23 cellular contexts compared by ENCODE assay signal in the genomic region with DNA sequence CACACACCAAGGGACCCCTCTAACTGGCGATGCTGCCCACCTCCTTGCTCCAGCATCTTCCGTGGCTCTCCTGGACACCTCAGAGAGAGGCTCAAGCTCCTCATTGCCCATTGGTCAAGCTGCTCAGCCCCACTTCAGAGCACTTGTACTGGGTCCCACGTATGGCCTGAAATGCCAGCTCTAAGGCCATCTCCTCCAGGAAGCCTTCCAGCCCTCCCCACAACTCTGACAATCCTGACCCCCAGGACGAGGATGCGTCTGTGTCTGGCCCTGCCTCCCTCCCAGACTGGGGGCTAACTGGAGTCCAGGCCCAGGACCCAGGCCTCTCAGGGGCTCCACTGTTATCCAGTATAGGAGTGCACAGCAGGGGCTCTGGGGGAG. TPM values are rescaled to one million over a fixed set of nuclear protein-coding genes. Genes with fewer than 3 reads are reported as not detected.
A peak's percentile ranks its signal among the peaks of the same experiment; 100 is the strongest.
DNase-seq lines count a peak whose midpoint lies in the region; ATAC-seq and TF ChIP-seq lines count a peak whose summit lies in the region.
"Had no signal": no experiment of that assay in that cellular context is flagged by ENCODE, and none has a peak within 500 bp of the region (broad histone marks: within the 10 kb centered on the region; RNA-seq: fewer than 3 reads in every experiment).

No MANE protein-coding gene starts in this region.

- CTCF ChIA-PET in RWPE1 (lab: Yijun Ruan, JAX): interaction anchor here (1.4 kb wide), 1 partner anchor 38 kb away, joined by 5 read pairs; no protein-coding TSS in a partner anchor

- 0 out of 2 replicates have a peak overlapping the region, but pooled peaks have one; percentile 2 for H2AFZ ChIP-seq in MM.1S (ENCODE audit: low read length)
- H2AFZ ChIP-seq: GM23338 had no signal

- TF ChIP-seq CTCF in MM.1S (IDR thresholded peaks at IDR 0.05; ENCODE audit: low read length) (no peak), RWPE1 (conservative IDR thresholded peaks at IDR 0.05; ENCODE audit: low read depth) (no peak), endothelial cell (IDR thresholded peaks at IDR 0.05; ENCODE audit: unreplicated experiment) (no peak), spleen (IDR thresholded peaks at IDR 0.05 in 8 of 11, conservative IDR thresholded peaks at IDR 0.05 in 3 of 11) (no peak), breast epithelium (IDR thresholded peaks at IDR 0.05) (no peak), left ventricle myocardium inferior (IDR thresholded peaks at IDR 0.05; ENCODE audit: borderline replicate concordance) (no peak)

- H3K36me3 Mint-ChIP-seq in endothelial cell (ENCODE audit: low read depth, unreplicated experiment): peaks cover 8% of the 10 kb centered on the region
- H3K36me3 Mint-ChIP-seq: CD4-positive, CD25-positive, alpha-beta regulatory T cell had no signal

- peak overlapping the region; percentile 58 for H3K9ac ChIP-seq in MM.1S (ENCODE audit: low read length)
- H3K9ac ChIP-seq: BLaER1 had no signal

- POLR2A ChIA-PET in RWPE1 (lab: Yijun Ruan, JAX; ENCODE audit: low non-redundant PET): no interaction called here

- intact Hi-C loops in spleen (cut with DNase I; ENCODE audit: low total_unique reads) (no loop called here), breast epithelium (cut with DNase I; ENCODE audit: low total_unique reads) (no loop called here), left ventricle myocardium inferior (cut with micrococcal nuclease) (no loop called here)

- H3K4me3 ChIP-seq in MM.1S (ENCODE audit: low read length) (no peak overlapping the region), spleen (no peak overlapping the region), breast epithelium (no peak overlapping the region), left ventricle myocardium inferior (no peak overlapping the region)
- H3K4me3 ChIP-seq: BLaER1, GM23338 had no signal

- no peaks in the 10 kb centered on the region for H3K9me3 Mint-ChIP-seq in endothelial cell (ENCODE audit: unreplicated experiment)
- H3K9me3 Mint-ChIP-seq: CD4-positive, CD25-positive, alpha-beta regulatory T cell; GM23338 had no signal

- WGBS in spleen, 5 donors: 82 to 96% (median 84%) methylated on average over 4 to 5 of the region's 5 CpGs

- peaks cover 5% of the 10 kb centered on the region for H3K27me3 Mint-ChIP-seq in endothelial cell (ENCODE audit: unreplicated experiment)

- H3K27ac ChIP-seq in MM.1S (ENCODE audit: low read length) (peak overlapping the region; percentile 96), RWPE1 (peak overlapping the region; percentile 1; the same call in 1 of the 2 replicates), spleen (peak overlapping the region in 6 of 8 donors; percentile 8 to 71 (median 59)), breast epithelium (no peak overlapping the region), left ventricle myocardium inferior (replicated peaks) (no peak overlapping the region)
- H3K27ac ChIP-seq: BLaER1 had no signal

- peaks cover 43% of the 10 kb centered on the region for H3F3A ChIP-seq in MM.1S (ENCODE audit: insufficient read depth, low read length)

- H3K4me1 ChIP-seq in MM.1S (ENCODE audit: low read length) (peaks cover 61% of the 10 kb centered on the region), spleen (peaks cover 3 to 63% (median 26%) of the 10 kb centered on the region in 6 donors), breast epithelium (no peaks in the 10 kb centered on the region), left ventricle myocardium inferior (no peaks in the 10 kb centered on the region)

- no peak overlapping the region for H3K4me3 Mint-ChIP-seq in endothelial cell (ENCODE audit: unreplicated experiment)
- H3K4me3 Mint-ChIP-seq: CD4-positive, CD25-positive, alpha-beta regulatory T cell; GM23338 had no signal

- no peak for ATAC-seq in GM19463 (IDR thresholded peaks at IDR 0.05; ENCODE audit: unreplicated experiment)
- ATAC-seq: GM23338 had no signal

- H3K4me1 Mint-ChIP-seq in endothelial cell (ENCODE audit: unreplicated experiment): peaks cover 5% of the 10 kb centered on the region
- H3K4me1 Mint-ChIP-seq: GM23338 had no signal

- no peaks in the 10 kb centered on the region for H4K20me1 ChIP-seq in MM.1S (ENCODE audit: insufficient read depth, low read length)
- H4K20me1 ChIP-seq: BLaER1 had no signal

- peak overlapping the region; percentile 15; the same call in 1 of the 2 replicates for H3K4me2 ChIP-seq in MM.1S (ENCODE audit: low read depth, low read length)
- H3K4me2 ChIP-seq: BLaER1, GM23338 had no signal

- no peak for TF ChIP-seq POLR2A in spleen (IDR thresholded peaks at IDR 0.05)
- TF ChIP-seq POLR2A in breast epithelium (IDR thresholded peaks at IDR 0.05): no peak

- no peaks in the 10 kb centered on the region for H3K36me3 ChIP-seq in MM.1S (replicated peaks; ENCODE audit: insufficient read depth, low read length)
- H3K36me3 ChIP-seq in spleen: no peaks in the 10 kb centered on the region
- H3K36me3 ChIP-seq in breast epithelium: no peaks in the 10 kb centered on the region
- H3K36me3 ChIP-seq in left ventricle myocardium inferior: no peaks in the 10 kb centered on the region
- H3K36me3 ChIP-seq: BLaER1 had no signal

- DNase-seq in MM.1S: no peak
- no peak for DNase-seq in RWPE1 (ENCODE audit: low spot score)
- no peak for DNase-seq in endothelial cell (ENCODE audit: low spot score)
- no peak for DNase-seq in spleen
- no peak for DNase-seq in breast epithelium (ENCODE audit: low spot score in 2 of 2)
- DNase-seq in GOT3 (lab: John Stamatoyannopoulos, UW): no peak
- DNase-seq in left ventricle myocardium inferior: no peak
- DNase-seq: CD4-positive, CD25-positive, alpha-beta regulatory T cell; DMS153; HCEC 1CT; IMR-90; Karpas-422; NCI-H1092 treated with DMSO at 0.1 percent for 48 hours; NCI-H1436; NCI-H187 treated with DMSO at 0.1 percent for 48 hours; NCI-H2171 treated with DMSO at 0.1 percent for 48 hours; NCI-H345; NCI-H510A treated with DMSO at 0.1 percent for 48 hours; NCI-H748 treated with DMSO at 0.1 percent for 48 hours; SHP77 treated with DMSO at 0.1 percent for 48 hours had no signal

- no peaks in the 10 kb centered on the region for H3K9me2 ChIP-seq in MM.1S (replicated peaks; ENCODE audit: insufficient read depth, low read length)

- H3K9me3 ChIP-seq in MM.1S (replicated peaks; ENCODE audit: insufficient read depth, low read length): no peaks in the 10 kb centered on the region
- no peaks in the 10 kb centered on the region for H3K9me3 ChIP-seq in spleen
- H3K9me3 ChIP-seq in breast epithelium: no peaks in the 10 kb centered on the region
- no peaks in the 10 kb centered on the region for H3K9me3 ChIP-seq in left ventricle myocardium inferior (replicated peaks)
- H3K9me3 ChIP-seq: BLaER1 had no signal

- no peaks in the 10 kb centered on the region for H3K79me2 ChIP-seq in MM.1S (ENCODE audit: low read length)

- no peaks in the 10 kb centered on the region for H3K27me3 ChIP-seq in MM.1S (replicated peaks; ENCODE audit: insufficient read depth, low read length)
- no peaks in the 10 kb centered on the region for H3K27me3 ChIP-seq in spleen (replicated peaks in 1 of 7)
- H3K27me3 ChIP-seq in breast epithelium: no peaks in the 10 kb centered on the region
- no peaks in the 10 kb centered on the region for H3K27me3 ChIP-seq in left ventricle myocardium inferior (ENCODE audit: low read depth)
- H3K27me3 ChIP-seq: BLaER1 had no signal

- H3K27ac Mint-ChIP-seq in endothelial cell (ENCODE audit: unreplicated experiment): peak overlapping the region; percentile 57
- H3K27ac Mint-ChIP-seq: GM23338 had no signal

RNA-seq across cellular contexts. Expression of gene HOMER3, which starts 7.9 kb away (rescaled TPM):
- 222 TPM for total RNA-seq in endothelial cell (ENCODE audit: unreplicated experiment)
- total RNA-seq in spleen: 100 to 1,000 TPM in 2 of 7 donors, 10 to 100 TPM in 5; 23.0 to 197 (median 80.0) TPM
- 100 to 1,000 TPM in 2 of 3 donors, 10 to 100 TPM in 1; 22.4 to 279 (median 148) TPM for polyA plus RNA-seq in spleen
- 10 to 100 TPM; 34.2 to 62.6 (median 56.6) TPM for total RNA-seq in breast epithelium
- total RNA-seq in left ventricle myocardium inferior: 14.7 TPM

RNA-seq across cellular contexts. Expression of gene DDX49, which starts 29.5 kb away (rescaled TPM):
- 33.7 TPM for total RNA-seq in endothelial cell (ENCODE audit: unreplicated experiment)
- total RNA-seq in spleen: 10 to 100 TPM; 31.0 to 42.6 (median 34.8) TPM
- 10 to 100 TPM; 37.4 to 48.0 (median 38.7) TPM for polyA plus RNA-seq in spleen
- total RNA-seq in breast epithelium: 10 to 100 TPM; 34.1 to 44.9 (median 40.2) TPM
- total RNA-seq in left ventricle myocardium inferior: 22.4 TPM

RNA-seq across cellular contexts. Expression of gene COPE, which starts 29.8 kb away (rescaled TPM):
- total RNA-seq in endothelial cell (ENCODE audit: unreplicated experiment): 213 TPM
- total RNA-seq in spleen: 100 to 1,000 TPM; 135 to 261 (median 158) TPM
- polyA plus RNA-seq in spleen: 100 to 1,000 TPM; 164 to 248 (median 196) TPM
- 100 to 1,000 TPM; 144 to 204 (median 190) TPM for total RNA-seq in breast epithelium
- 128 TPM for total RNA-seq in left ventricle myocardium inferior

RNA-seq across cellular contexts. Expression of gene CERS1, which starts 53.0 kb away (rescaled TPM):
- 15.7 TPM for total RNA-seq in endothelial cell (ENCODE audit: unreplicated experiment)
- under 1 TPM in 4 of 7 donors, not detected in 3; 0.16 to 0.50 (median 0.40) TPM for total RNA-seq in spleen
- under 1 TPM in 2 of 3 donors, not detected in 1; 0.06 to 0.45 TPM for polyA plus RNA-seq in spleen
- total RNA-seq in breast epithelium: under 1 TPM in 2 of 3 donors, not detected in 1; 0.29 to 0.66 TPM
- total RNA-seq in left ventricle myocardium inferior: 1.4 TPM
- total RNA-seq: CD4-positive, CD25-positive, alpha-beta regulatory T cell had no signal
- polyA plus RNA-seq: CD4-positive, CD25-positive, alpha-beta regulatory T cell had no signal

Comparison
In these comparisons a context has a peak if more than half of its experiments do, and no peak if none do; other contexts are left out.
1. H3K27ac ChIP-seq: peak in MM.1S (single experiment), RWPE1 (single experiment) and spleen (6 of 8); none in breast epithelium (0 of 2) and left ventricle myocardium inferior (single experiment).